ENCODE assay signal across 1 cellular context in genomic region chr13:31951215-31951678, GRCh38.
A peak's percentile ranks its signal among the peaks of the same experiment; 100 is the strongest.
TF ChIP-seq lines count a peak whose summit lies in the region.

No MANE protein-coding gene starts in this region.

TF ChIP-seq in GM12878, 131 proteins besides CTCF, POLR2A, EP300 and RAD21 (continued from another document and continues in another):
- TF ChIP-seq ESRRA (IDR thresholded peaks at IDR 0.05; ENCODE audit: low read length) (no peak), ZNF24 (IDR thresholded peaks at IDR 0.05) (peak; percentile 60), RELA (IDR thresholded peaks at IDR 0.05; ENCODE audit: borderline replicate concordance, partially characterized antibody) (no peak), PML (IDR thresholded peaks at IDR 0.05; ENCODE audit: low read length) (0 out of 2 replicates have a peak, but pooled peaks have one; percentile 61), KDM1A (IDR thresholded peaks at IDR 0.05; ENCODE audit: borderline replicate concordance) (no peak), TCF12 (IDR thresholded peaks at IDR 0.05; ENCODE audit: low read depth, low read length) (peak; percentile 72; the same call in 1 of the 2 replicates), STAT3 (IDR thresholded peaks at IDR 0.05; ENCODE audit: low read depth, low read length) (0 out of 2 replicates have a peak, but pooled peaks have one; percentile 44), SIX5 (IDR thresholded peaks at IDR 0.05; ENCODE audit: low read depth, low read length, severe bottlenecking) (no peak), RFX5 (IDR thresholded peaks at IDR 0.05; ENCODE audit: low read depth, low read length) (no peak), RB1 (IDR thresholded peaks at IDR 0.05; ENCODE audit: borderline replicate concordance) (no peak), GATAD2B (conservative IDR thresholded peaks at IDR 0.05; ENCODE audit: low read depth) (peak; percentile 74), HCFC1 (IDR thresholded peaks at IDR 0.05; ENCODE audit: low read length) (no peak), HDGF (IDR thresholded peaks at IDR 0.05) (peak; percentile 92), SIN3A (IDR thresholded peaks at IDR 0.05; ENCODE audit: low read depth, low read length) (no peak), EZH2 (IDR thresholded peaks at IDR 0.05; ENCODE audit: borderline replicate concordance, control insufficient read depth, low read depth, low read length) (no peak), IKZF2 (IDR thresholded peaks at IDR 0.05) (peak; percentile 90 to 91), FOXM1 (IDR thresholded peaks at IDR 0.05; ENCODE audit: low read depth, low read length) (peak; percentile 73; the same call in 1 of the 2 replicates), SP1 (IDR thresholded peaks at IDR 0.05; ENCODE audit: low read depth, low read length) (peak; percentile 78), CUX1 (IDR thresholded peaks at IDR 0.05; ENCODE audit: insufficient replicate concordance, low read depth, low read length) (no peak), JUNB (IDR thresholded peaks at IDR 0.05) (no peak; the same call in 1 of the 2 replicates), ZBTB40 (IDR thresholded peaks at IDR 0.05; ENCODE audit: borderline replicate concordance) (no peak), MTA2 (IDR thresholded peaks at IDR 0.05; ENCODE audit: low read depth) (peak; percentile 90), MYC (IDR thresholded peaks at IDR 0.05; ENCODE audit: insufficient read depth, insufficient read length, insufficient replicate concordance, low read length, severe bottlenecking) (no peak), FOS (IDR thresholded peaks at IDR 0.05; ENCODE audit: borderline replicate concordance, extremely low read depth, insufficient read length) (no peak), PRDM15 (CRISPR knock-in tag; IDR thresholded peaks at IDR 0.05) (no peak), NFIC (IDR thresholded peaks at IDR 0.05; ENCODE audit: low read depth, low read length) (peak; percentile 78; the same call in 1 of the 2 replicates), MEF2A (IDR thresholded peaks at IDR 0.05; ENCODE audit: insufficient read depth, low read depth, low read length) (peak; percentile 88), MLLT1 (IDR thresholded peaks at IDR 0.05) (peak; percentile 88), POLR2AphosphoS5 (IDR thresholded peaks at IDR 0.05; ENCODE audit: low read length) (peak; percentile 72), HDAC2 (IDR thresholded peaks at IDR 0.05) (no peak), IRF5 (IDR thresholded peaks at IDR 0.05; ENCODE audit: borderline replicate concordance) (peak; percentile 65; the same call in 1 of the 2 replicates), REST (IDR thresholded peaks at IDR 0.05; ENCODE audit: low read depth, low read length) (no peak), CBX5 (IDR thresholded peaks at IDR 0.05; ENCODE audit: low read depth) (no peak), SMC3 (IDR thresholded peaks at IDR 0.05; ENCODE audit: borderline replicate concordance, low read length) (no peak), ELK1 (IDR thresholded peaks at IDR 0.05; ENCODE audit: low read depth, low read length) (no peak), BHLHE40 (IDR thresholded peaks at IDR 0.05; ENCODE audit: borderline replicate concordance in 1 of 2, low read depth in 2 of 2, low read length in 1 of 2) (peak; percentile 76 to 87), ZSCAN29 (IDR thresholded peaks at IDR 0.05) (no peak), MAX (IDR thresholded peaks at IDR 0.05; ENCODE audit: low read depth, low read length) (no peak; the same call in 1 of the 2 replicates)
